Comparison of ENCODE assay signal across 9 cellular contexts in the genomic region with DNA sequence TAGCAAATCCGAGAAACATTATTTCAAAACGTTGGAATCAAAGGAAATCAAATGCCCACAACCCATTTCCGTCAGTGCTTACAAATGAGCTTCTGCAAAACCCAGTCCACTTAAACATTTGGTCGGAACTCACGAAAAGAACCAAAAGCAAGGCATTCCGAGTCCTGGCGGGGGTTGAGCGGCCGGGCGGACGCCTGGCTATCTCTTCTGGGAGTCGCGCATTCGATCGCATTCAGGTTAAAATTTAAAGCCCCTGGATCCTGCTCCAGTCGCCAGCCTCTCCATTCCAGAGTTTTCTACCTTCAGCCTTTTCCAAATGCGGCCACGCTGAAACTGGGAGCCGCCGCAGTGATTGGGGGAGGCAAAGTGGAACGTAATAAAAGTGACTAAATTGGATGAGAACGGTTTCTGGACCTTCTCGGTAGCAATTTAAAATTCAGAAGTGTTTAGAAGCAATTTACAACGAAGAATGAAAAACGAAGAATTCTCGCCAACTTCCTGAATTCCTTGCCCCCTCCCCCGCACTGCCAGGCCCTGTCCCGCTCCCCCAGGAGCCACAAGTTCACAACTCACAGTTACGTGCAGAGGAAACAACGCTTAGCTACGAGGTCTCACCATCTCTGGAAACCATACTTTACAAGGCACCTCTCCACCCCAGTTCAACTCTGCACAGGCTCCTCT. TPM values are rescaled to one million over a fixed set of nuclear protein-coding genes. Genes with fewer than 3 reads are reported as not detected.
DNase-seq lines count a peak whose midpoint lies in the region; ATAC-seq and TF ChIP-seq lines count a peak whose summit lies in the region.
"Had no signal": no experiment of that assay in that cellular context is flagged by ENCODE, and none has a peak within 500 bp of the region (broad histone marks: within the 10 kb centered on the region; RNA-seq: fewer than 3 reads in every experiment).

No MANE protein-coding gene starts in this region.

- H3K9ac ChIP-seq in adipocyte (ENCODE audit: low read length) (peak overlapping the region; percentile 10), iPS-18a (ENCODE audit: low read length) (no peak overlapping the region)
- H3K9ac ChIP-seq: parathyroid adenoma had no signal

- peaks cover 97% of the 10 kb centered on the region for H3K27me3 ChIP-seq in H7 (ENCODE audit: control insufficient read depth, insufficient read depth, low read length)
- peaks cover 38% of the 10 kb centered on the region for H3K27me3 ChIP-seq in adipocyte (replicated peaks; ENCODE audit: control insufficient read depth, insufficient read depth, low read length)
- H3K27me3 ChIP-seq in iPS-18a (ENCODE audit: control insufficient read depth, insufficient read depth, low read length) = peaks cover 100% of the 10 kb centered on the region
- peaks cover 39 to 96% (median 66%) of the 10 kb centered on the region in 3 donors for H3K27me3 ChIP-seq in sigmoid colon

- WGBS in sigmoid colon, 2 donors = 2 to 5% methylated on average over 31 of the region's 31 CpGs

- intact Hi-C loops in sigmoid colon (cut with DNase I) = loop anchor here (5.0 to 10.0 kb wide), 4 partner anchors 180 to 765 kb away; a partner anchor contains a TSS

- H3K36me3 ChIP-seq in H7 (replicated peaks; ENCODE audit: control insufficient read depth, insufficient read depth, low read length) (no peaks in the 10 kb centered on the region), adipocyte (ENCODE audit: control insufficient read depth, insufficient read depth, low read length, severe bottlenecking) (no peaks in the 10 kb centered on the region), iPS-18a (ENCODE audit: control insufficient read depth, low read depth, low read length) (no peaks in the 10 kb centered on the region), sigmoid colon (no peaks in the 10 kb centered on the region)

- H3K4me1 ChIP-seq in adipocyte (ENCODE audit: control insufficient read depth, insufficient read depth, low read length) (peaks cover 11% of the 10 kb centered on the region), iPS-18a (ENCODE audit: control insufficient read depth, low read depth, low read length) (peaks cover 20% of the 10 kb centered on the region), sigmoid colon (peaks cover 0 to 54% (median 44%) of the 10 kb centered on the region in 4 donors)
- H3K4me1 ChIP-seq: parathyroid adenoma had no signal

- peak; percentile 82 for DNase-seq in H7
- DNase-seq in adipocyte (ENCODE audit: low read depth) = peak; percentile 39
- DNase-seq in sigmoid colon = no peak
- DNase-seq in central memory CD4-positive, alpha-beta T cell = no peak
- no peak for DNase-seq in SW 1271 (lab: John Stamatoyannopoulos, UW)
- DNase-seq in cerebellum (ENCODE audit: low spot score) = no peak

- TF ChIP-seq CTCF in sigmoid colon (IDR thresholded peaks at IDR 0.05) = no peak

- no peak for TF ChIP-seq EP300 in sigmoid colon (IDR thresholded peaks at IDR 0.05)

- H3K27ac ChIP-seq in iPS-18a (ENCODE audit: low read length) = no peak overlapping the region
- H3K27ac ChIP-seq in sigmoid colon = peak overlapping the region in 2 of 4 donors; percentile 83 to 95
- H3K27ac ChIP-seq: parathyroid adenoma had no signal

- H3K4me3 ChIP-seq in H7 (ENCODE audit: insufficient read depth, low read depth, low read length) (peak overlapping the region; percentile 61), adipocyte (ENCODE audit: low read length) (peak overlapping the region; percentile 57), iPS-18a (ENCODE audit: low read length) (peak overlapping the region; percentile 64), sigmoid colon (peak overlapping the region in 3 of 4 donors; percentile 5 to 78 (median 76))

- H3K9me3 ChIP-seq in adipocyte (ENCODE audit: control insufficient read depth, low read length) (no peaks in the 10 kb centered on the region), iPS-18a (ENCODE audit: control insufficient read depth, low read depth, low read length) (no peaks in the 10 kb centered on the region), sigmoid colon (no peaks in the 10 kb centered on the region)

- ATAC-seq in GM21576 (IDR thresholded peaks at IDR 0.05; ENCODE audit: unreplicated experiment) = no peak

- TF ChIP-seq POLR2A in sigmoid colon (IDR thresholded peaks at IDR 0.05) = no peak

RNA-seq across cellular contexts. Expression of a gene that starts 1.8 kb away (rescaled TPM):
- total RNA-seq in H7 (2014; rRNA removed; shearing (Covaris generic)) = 8.8 and 37.7 TPM in 2 replicates
- total RNA-seq in sigmoid colon (10 to 100 TPM in 2 of 4 donors, 1 to 10 TPM in 2; 2.5 to 15.1 (median 9.1) TPM), cerebellum (0.54 TPM)
- polyA plus RNA-seq in sigmoid colon = 10 to 100 TPM; 12.8 to 16.2 (median 13.6) TPM

Comparison
In these comparisons a context has a peak if more than half of its experiments do, and no peak if none do; other contexts are left out.
1. DNase-seq: peak in H7 (single experiment) and adipocyte (single experiment); none in sigmoid colon (single experiment), central memory CD4-positive, alpha-beta T cell (single experiment), SW 1271 (0 of 2) and cerebellum (single experiment).
2. Peak in every context shown above with its lines, with median percentiles within 50 percentile points of each other: H3K4me3 ChIP-seq.